1 cellular context compared by ENCODE assay signal in genomic region chr1:203696673-203697072, GRCh38.
TF ChIP-seq lines count a peak whose summit lies in the region.

No MANE protein-coding gene starts in this region.

TF ChIP-seq in GM23338, 12 proteins besides CTCF, POLR2A, EP300 and RAD21 (continued from another document):
- no peak for TF ChIP-seq REST (IDR thresholded peaks at IDR 0.05; ENCODE audit: unreplicated experiment)
- no peak for TF ChIP-seq EZH2 (IDR thresholded peaks at IDR 0.05; ENCODE audit: low read depth, unreplicated experiment)
- TF ChIP-seq ETS1 (IDR thresholded peaks at IDR 0.05): no peak
- TF ChIP-seq CREB1 (CRISPR knock-in tag; IDR thresholded peaks at IDR 0.05; ENCODE audit: low read depth): no peak
- TF ChIP-seq JUNB (IDR thresholded peaks at IDR 0.05; ENCODE audit: unreplicated experiment): no peak
- TF ChIP-seq STAT1 (IDR thresholded peaks at IDR 0.05; ENCODE audit: unreplicated experiment): no peak
- TF ChIP-seq ZNF114 (CRISPR knock-in tag; IDR thresholded peaks at IDR 0.05): no peak
- TF ChIP-seq POLR2AphosphoS5 (IDR thresholded peaks at IDR 0.05; ENCODE audit: low read depth): no peak
- TF ChIP-seq ZNF331 (CRISPR knock-in tag; IDR thresholded peaks at IDR 0.05; ENCODE audit: low read depth): no peak
- no peak for TF ChIP-seq NANOG (IDR thresholded peaks at IDR 0.05; ENCODE audit: borderline replicate concordance)
- no peak for TF ChIP-seq EZH2phosphoT487 (IDR thresholded peaks at IDR 0.05; ENCODE audit: unreplicated experiment)
